8 cellular contexts compared by ENCODE assay signal in the genomic region with DNA sequence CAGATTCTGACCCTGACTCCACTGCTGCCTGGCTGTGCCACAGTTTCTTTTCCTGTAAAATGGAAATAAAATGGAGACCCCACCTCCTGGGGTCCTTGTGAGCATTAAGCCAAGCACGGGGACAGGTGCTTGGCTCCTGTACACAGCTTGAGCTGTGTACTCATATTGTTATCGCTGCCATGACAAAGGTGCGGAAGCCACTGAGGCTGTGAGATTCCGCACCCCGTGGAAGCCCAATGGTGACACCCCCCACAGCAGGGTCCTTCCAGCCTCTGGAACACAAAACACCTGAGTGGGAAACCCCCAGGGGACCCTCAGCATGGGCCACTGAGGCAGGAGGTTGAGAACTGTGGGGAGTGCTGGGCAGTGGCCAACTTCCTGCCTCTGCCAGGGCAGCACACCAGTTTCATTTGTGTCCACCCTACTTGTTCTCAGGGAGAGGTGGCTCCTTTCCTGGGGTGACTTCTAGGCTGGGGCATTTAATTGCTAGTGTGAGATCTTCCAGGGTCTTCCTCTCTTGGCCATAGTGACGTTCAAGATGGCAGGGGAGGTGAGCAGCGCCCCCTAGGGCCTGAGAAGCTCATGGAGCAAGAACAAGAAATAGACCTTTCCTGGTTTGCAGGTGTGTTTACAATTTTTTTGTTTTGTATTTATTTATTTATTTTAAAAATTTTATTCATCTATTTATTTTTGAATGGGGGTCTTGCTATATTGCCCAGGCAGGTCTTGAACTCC. TPM values are rescaled to one million over a fixed set of nuclear protein-coding genes. Genes with fewer than 3 reads are reported as not detected.
DNase-seq lines count a peak whose midpoint lies in the region; ATAC-seq and TF ChIP-seq lines count a peak whose summit lies in the region.

No MANE protein-coding gene starts in this region.

- DNase-seq in activated T-cell treated with anti-CD3 and anti-CD28 coated beads for 1 hour (ENCODE audit: low read depth) (peak; percentile 46), activated T-cell treated with anti-CD3 and anti-CD28 coated beads for 4 hours (no peak), mucosa of gallbladder (ENCODE audit: low spot score) (no peak), COLO829 (ENCODE audit: low spot score) (no peak), NCI-H2081 treated with DMSO at 0.1 percent for 48 hours (lab: John Stamatoyannopoulos, UW) (no peak)
- peak; percentile 35 to 47 for DNase-seq in stimulated activated CD4-positive, alpha-beta T cell treated with anti-CD3 and anti-CD28 coated beads, Interleukin-4, amount 100 ng/mL, for 4 hours

- peak; percentile 68 for TF ChIP-seq CTCF in WI38 (IDR thresholded peaks at IDR 0.05; ENCODE audit: low read depth, low read length)

- H3K4me3 ChIP-seq in WI38 (ENCODE audit: low read depth, low read length): no peak overlapping the region

- peak; percentile 4 for ATAC-seq in esophagus mucosa

RNA-seq across cellular contexts. Expression of a gene that starts 5.4 kb away (rescaled TPM):
- total RNA-seq in esophagus mucosa (not detected), mucosa of gallbladder (0.17 TPM)

RNA-seq across cellular contexts. Expression of a gene that starts 12.5 kb away (rescaled TPM):
- 0.56 TPM for total RNA-seq in esophagus mucosa
- total RNA-seq in mucosa of gallbladder: 5.1 TPM

RNA-seq across cellular contexts. Expression of a gene that starts 20.4 kb away (rescaled TPM):
- 0.08 TPM for total RNA-seq in esophagus mucosa
- 1.0 TPM for total RNA-seq in mucosa of gallbladder

RNA-seq across cellular contexts. Expression of a gene that starts 25.0 kb away (rescaled TPM):
- total RNA-seq in esophagus mucosa (45.4 TPM), mucosa of gallbladder (72.8 TPM)

RNA-seq across cellular contexts. Expression of a gene that starts 25.5 kb away (rescaled TPM):
- total RNA-seq in esophagus mucosa: 48.9 TPM
- 126 TPM for total RNA-seq in mucosa of gallbladder

Comparison
In these comparisons a context has a peak if more than half of its experiments do, and no peak if none do; other contexts are left out.
1. DNase-seq: peak in activated T-cell treated with anti-CD3 and anti-CD28 coated beads for 1 hour (single experiment) and stimulated activated CD4-positive, alpha-beta T cell treated with anti-CD3 and anti-CD28 coated beads, Interleukin-4, amount 100 ng/mL, for 4 hours (2 of 2); none in activated T-cell treated with anti-CD3 and anti-CD28 coated beads for 4 hours (single experiment), mucosa of gallbladder (single experiment), COLO829 (single experiment) and NCI-H2081 treated with DMSO at 0.1 percent for 48 hours (single experiment).